Comparison of ENCODE assay signal across 1 cellular context in genomic region chr11:66858939-66859685, GRCh38.
TF ChIP-seq lines count a peak whose summit lies in the region.

No MANE protein-coding gene starts in this region.

TF ChIP-seq in IMR-90, 13 proteins besides CTCF, POLR2A, EP300 and RAD21:
- TF ChIP-seq USF2 (IDR thresholded peaks at IDR 0.05; ENCODE audit: low read depth, low read length), result no peak
